1 cellular context compared by ENCODE assay signal in genomic region chr1:50970927-50971582, GRCh38.
TF ChIP-seq lines count a peak whose summit lies in the region.

No MANE protein-coding gene starts in this region.

TF ChIP-seq in K562, 482 proteins besides CTCF, POLR2A, EP300 and RAD21:
- peak in 1 of 2 experiments; percentile 9; a peak in 1 of 4 replicates for TF ChIP-seq MNT (conservative IDR thresholded peaks at IDR 0.05)
- TF ChIP-seq KDM5B (IDR thresholded peaks at IDR 0.05; ENCODE audit: insufficient replicate concordance, low read depth, low read length), result no peak
- TF ChIP-seq POLR2H (tag; IDR thresholded peaks at IDR 0.05; ENCODE audit: low read depth), result 0 out of 2 replicates have a peak, but pooled peaks have one; percentile 16
- no peak for TF ChIP-seq ZNF764 (CRISPR knock-in tag; IDR thresholded peaks at IDR 0.05; ENCODE audit: low read depth)
- TF ChIP-seq PRPF4 (IDR thresholded peaks at IDR 0.05; ENCODE audit: insufficient read depth, low read depth, low read length, poor library complexity, severe bottlenecking), result no peak
- no peak for TF ChIP-seq ZNF239 (CRISPR knock-in tag; IDR thresholded peaks at IDR 0.05)
- no peak for TF ChIP-seq ZFP36 (IDR thresholded peaks at IDR 0.05; ENCODE audit: low read depth, low read length, partially characterized antibody)
- no peak for TF ChIP-seq PTRF (tag; IDR thresholded peaks at IDR 0.05)
- TF ChIP-seq EHMT2 (IDR thresholded peaks at IDR 0.05), result no peak
- TF ChIP-seq RFX7 (CRISPR knock-in tag; IDR thresholded peaks at IDR 0.05), result no peak
- TF ChIP-seq ZBTB40 (IDR thresholded peaks at IDR 0.05), result 0 out of 2 replicates have a peak, but pooled peaks have one; percentile 7
- TF ChIP-seq ZBTB40 (CRISPR knock-in tag; IDR thresholded peaks at IDR 0.05), result no peak
- TF ChIP-seq EGR1 (conservative IDR thresholded peaks at IDR 0.05), result no peak
- no peak for TF ChIP-seq HMGN3 (IDR thresholded peaks at IDR 0.05; ENCODE audit: borderline replicate concordance, extremely low read depth, insufficient read length, low read depth, low read length)
- no peak for TF ChIP-seq RBM15 (IDR thresholded peaks at IDR 0.05; ENCODE audit: insufficient read depth, low read length)
- TF ChIP-seq THRA (IDR thresholded peaks at IDR 0.05), result no peak
- peak; percentile 10 for TF ChIP-seq ASH1L (IDR thresholded peaks at IDR 0.05; ENCODE audit: borderline replicate concordance, low read depth, partially characterized antibody)
- TF ChIP-seq FOSL1 (tag; conservative IDR thresholded peaks at IDR 0.05), result 0 out of 2 replicates have a peak, but pooled peaks have one; percentile 32
- TF ChIP-seq MLLT1 (IDR thresholded peaks at IDR 0.05), result peak in 1 of 2 experiments; percentile 4; a peak in 1 of 4 replicates
- TF ChIP-seq C11orf30 (IDR thresholded peaks at IDR 0.05; ENCODE audit: low read depth), result no peak
- no peak for TF ChIP-seq PYGO2 (tag; IDR thresholded peaks at IDR 0.05)
- peak; percentile 69; the same call in 1 of the 2 replicates for TF ChIP-seq ZSCAN29 (IDR thresholded peaks at IDR 0.05)
- no peak for TF ChIP-seq CGGBP1 (CRISPR knock-in tag; IDR thresholded peaks at IDR 0.05)
- TF ChIP-seq ZNF184 (CRISPR knock-in tag; IDR thresholded peaks at IDR 0.05), result no peak
- TF ChIP-seq CHCHD3 (CRISPR knock-in tag; IDR thresholded peaks at IDR 0.05), result no peak
- no peak for TF ChIP-seq NR4A1 (CRISPR knock-in tag; IDR thresholded peaks at IDR 0.05)
- TF ChIP-seq NR4A1 (tag; IDR thresholded peaks at IDR 0.05), result no peak
- no peak for TF ChIP-seq KAT7 (CRISPR knock-in tag; IDR thresholded peaks at IDR 0.05; ENCODE audit: borderline replicate concordance)
- no peak for TF ChIP-seq SPI1 (IDR thresholded peaks at IDR 0.05; ENCODE audit: borderline replicate concordance, low read depth, low read length)
TF ChIP-seq in K562: peak in this region for 7.
